ENCODE assay signal across 10 cellular contexts in the genomic region with DNA sequence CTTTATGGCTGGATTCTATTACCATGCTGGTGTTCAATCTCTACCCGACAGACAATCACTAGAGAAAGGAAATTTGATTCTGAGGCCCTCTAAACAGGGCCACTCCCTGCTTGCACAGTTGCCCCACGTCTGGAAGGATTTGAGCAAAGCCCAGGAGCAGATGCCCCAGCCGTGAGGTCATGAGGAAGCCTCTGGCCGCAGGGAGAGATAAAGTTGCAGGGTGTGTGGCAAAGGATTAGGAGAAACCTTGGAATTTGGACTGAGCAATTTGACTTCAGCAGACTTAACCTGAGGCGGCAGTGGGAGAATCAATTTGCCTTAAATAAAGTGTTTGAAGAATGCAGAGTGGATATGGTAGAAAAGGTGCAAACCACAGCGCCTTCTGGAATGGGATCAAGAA. TPM values are rescaled to one million over a fixed set of nuclear protein-coding genes. Genes with fewer than 3 reads are reported as not detected.
DNase-seq lines count a peak whose midpoint lies in the region; ATAC-seq and TF ChIP-seq lines count a peak whose summit lies in the region.
"Had no signal": no experiment of that assay in that cellular context is flagged by ENCODE, and none has a peak within 500 bp of the region (broad histone marks: within the 10 kb centered on the region; RNA-seq: fewer than 3 reads in every experiment).

No MANE protein-coding gene starts in this region.

- no peak for TF ChIP-seq POLR2A in erythroblast (IDR thresholded peaks at IDR 0.05; ENCODE audit: low read length)

- peaks cover 46% of the 10 kb centered on the region for H3K4me1 Mint-ChIP-seq in nephron progenitor cell

- no peaks in the 10 kb centered on the region for H3K36me3 Mint-ChIP-seq in nephron progenitor cell (ENCODE audit: low read depth)

- no peaks in the 10 kb centered on the region for H3K9me3 Mint-ChIP-seq in nephron progenitor cell

- TF ChIP-seq CTCF in nephron progenitor cell (IDR thresholded peaks at IDR 0.05) = no peak

- no peak for ATAC-seq in GM18873 (IDR thresholded peaks at IDR 0.05; ENCODE audit: low FRiP score, unreplicated experiment)

- peak; percentile 97 for DNase-seq in EL
- DNase-seq in OCI-M1 (lab: John Stamatoyannopoulos, UW) = peak; percentile 44
- DNase-seq in erythroblast (lab: John Stamatoyannopoulos, UW) = peak; percentile 19 to 35
- DNase-seq in nephron progenitor cell = no peak
- no peak for DNase-seq in NCI-H1105 treated with DMSO at 0.1 percent for 48 hours (lab: John Stamatoyannopoulos, UW)
- DNase-seq in ureter (ENCODE audit: low spot score) = no peak
- no peak for DNase-seq in activated CD4-positive, alpha-beta T cell treated with anti-CD3 and anti-CD28 coated beads for 48 hours
- DNase-seq: DMS79, testis had no signal

- peaks cover 6% of the 10 kb centered on the region for H3K27me3 Mint-ChIP-seq in nephron progenitor cell (ENCODE audit: low read depth, poor library complexity)

- H3K4me3 Mint-ChIP-seq in nephron progenitor cell = no peak overlapping the region

- peak overlapping the region; percentile 62 for H3K27ac Mint-ChIP-seq in nephron progenitor cell

RNA-seq across cellular contexts. Expression of a gene that starts 40.2 kb away (rescaled TPM):
- total RNA-seq in ureter = 171 TPM

Comparison
In these comparisons a context has a peak if more than half of its experiments do, and no peak if none do; other contexts are left out.
1. DNase-seq: peak in EL (single experiment), OCI-M1 (single experiment) and erythroblast (2 of 2); none in nephron progenitor cell (single experiment), NCI-H1105 treated with DMSO at 0.1 percent for 48 hours (single experiment), ureter (single experiment) and activated CD4-positive, alpha-beta T cell treated with anti-CD3 and anti-CD28 coated beads for 48 hours (single experiment).